17 cellular contexts compared by ENCODE assay signal in the genomic region with DNA sequence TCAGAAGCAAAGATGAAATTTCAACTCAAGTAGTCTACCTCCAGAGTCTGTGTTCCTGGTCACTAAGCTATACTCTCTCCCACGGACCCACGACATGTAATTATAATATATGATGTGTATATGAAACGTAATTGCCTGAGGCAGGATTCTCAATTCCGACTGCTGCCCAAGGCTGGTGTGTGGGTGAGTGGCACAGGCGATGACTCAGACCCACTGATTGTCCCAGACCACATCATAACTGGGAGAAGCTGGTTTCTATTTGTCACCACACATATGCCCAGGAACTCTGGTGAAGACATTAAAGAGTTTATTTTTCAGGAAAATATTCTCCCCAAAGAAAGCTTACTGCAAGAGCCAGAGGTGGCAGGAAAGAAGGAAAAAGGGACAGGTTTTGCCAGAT.
A peak's percentile ranks its signal among the peaks of the same experiment; 100 is the strongest.
DNase-seq lines count a peak whose midpoint lies in the region; ATAC-seq and TF ChIP-seq lines count a peak whose summit lies in the region.
"Had no signal": no experiment of that assay in that cellular context is flagged by ENCODE, and none has a peak within 500 bp of the region (broad histone marks: within the 10 kb centered on the region; RNA-seq: fewer than 3 reads in every experiment).

No MANE protein-coding gene starts in this region.

- DNase-seq in EH (ENCODE audit: low read depth) (peak; percentile 80), MV-4-11 (lab: John Stamatoyannopoulos, UW) (peak; percentile 41), astrocyte of the spinal cord (ENCODE audit: low read depth, low spot score) (peak; percentile 23), natural killer cell (no peak), KG1 (lab: John Stamatoyannopoulos, UW) (no peak), middle frontal gyrus (ENCODE audit: extremely low spot score, low spot score) (no peak), GM23338 (ENCODE audit: low spot score) (no peak)
- DNase-seq: activated CD4-positive, alpha-beta memory T cell treated with anti-CD3 and anti-CD28 coated beads, Interleukin-2, amount 10 ng/mL, durations not matched to agents 7 days and 5 days; activated naive CD4-positive, alpha-beta T cell treated with anti-CD3 and anti-CD28 coated beads, Interleukin-2, amount 50 U/mL, for 16 hours; DMS 273 treated with DMSO at 0.1 percent for 48 hours; NCI-H1930; stimulated activated CD4-positive, alpha-beta T cell treated with anti-CD3 and anti-CD28 coated beads, Interleukin-2, amount 100 ng/mL, for 48 hours; T-helper 2 cell had no signal

- H3K36me3 ChIP-seq in GM23338 (ENCODE audit: insufficient read depth): no peaks in the 10 kb centered on the region

- no peak for ATAC-seq in natural killer cell
- no peak for ATAC-seq in GM19324 (IDR thresholded peaks at IDR 0.05; ENCODE audit: low FRiP score, unreplicated experiment)
- no peak for ATAC-seq in GM23338

- H2AFZ ChIP-seq in GM23338: no peak overlapping the region
- H2AFZ ChIP-seq: hepatocyte had no signal

- H3K9me2 ChIP-seq in GM23338 (ENCODE audit: insufficient read depth): no peaks in the 10 kb centered on the region

- intact Hi-C loops in natural killer cell (cut with micrococcal nuclease): loop anchor here (5.0 kb wide), 1 partner anchor 49 kb away; no protein-coding TSS in a partner anchor

- no peaks in the 10 kb centered on the region for H3K79me2 ChIP-seq in GM23338 (replicated peaks; ENCODE audit: insufficient read depth)
- H3K79me2 ChIP-seq: hepatocyte had no signal

- H3F3A ChIP-seq in GM23338 (replicated peaks; ENCODE audit: low read depth): no peaks in the 10 kb centered on the region

- H3K36me3 Mint-ChIP-seq in natural killer cell (no peaks in the 10 kb centered on the region), GM23338 (ENCODE audit: low read depth) (no peaks in the 10 kb centered on the region)

- H3K27ac Mint-ChIP-seq in natural killer cell (peak overlapping the region; percentile 43 to 61), GM23338 (no peak overlapping the region)
- H3K27ac Mint-ChIP-seq: activated CD4-positive, alpha-beta memory T cell treated with anti-CD3 and anti-CD28 coated beads, Interleukin-2, amount 10 ng/mL, durations not matched to agents 7 days and 5 days; progenitor cell of endocrine pancreas; stimulated activated naive CD8-positive, alpha-beta T cell treated with anti-CD3 and anti-CD28 coated beads, Interleukin-15, Interleukin-2, amounts not matched to agents 100 ng/mL and 50 ng/mL, for 24 hours had no signal

- H3K4me3 ChIP-seq in astrocyte of the spinal cord (ENCODE audit: low read depth, low read length): no peak overlapping the region
- H3K4me3 ChIP-seq in GM23338: no peak overlapping the region
- H3K4me3 ChIP-seq: hepatocyte had no signal

- H3K4me1 ChIP-seq in GM23338 (ENCODE audit: insufficient read depth): no peaks in the 10 kb centered on the region

- H3K9me3 Mint-ChIP-seq in natural killer cell (no peaks in the 10 kb centered on the region), GM23338 (no peaks in the 10 kb centered on the region)
- H3K9me3 Mint-ChIP-seq: stimulated activated naive CD8-positive, alpha-beta T cell treated with anti-CD3 and anti-CD28 coated beads, Interleukin-15, Interleukin-2, amounts not matched to agents 100 ng/mL and 50 ng/mL, for 24 hours had no signal

- H3K27me3 Mint-ChIP-seq in natural killer cell (ENCODE audit: low read depth in 2 of 2): no peaks in the 10 kb centered on the region
- H3K27me3 Mint-ChIP-seq in GM23338 (ENCODE audit: insufficient read depth, low read depth, poor library complexity): no peaks in the 10 kb centered on the region
- H3K27me3 Mint-ChIP-seq: progenitor cell of endocrine pancreas; stimulated activated naive CD8-positive, alpha-beta T cell treated with anti-CD3 and anti-CD28 coated beads, Interleukin-15, Interleukin-2, amounts not matched to agents 100 ng/mL and 50 ng/mL, for 24 hours had no signal

- H3K4me3 Mint-ChIP-seq in natural killer cell (no peak overlapping the region), GM23338 (no peak overlapping the region)
- H3K4me3 Mint-ChIP-seq: activated CD4-positive, alpha-beta memory T cell treated with anti-CD3 and anti-CD28 coated beads, Interleukin-2, amount 10 ng/mL, durations not matched to agents 7 days and 5 days; stimulated activated naive CD8-positive, alpha-beta T cell treated with anti-CD3 and anti-CD28 coated beads, Interleukin-15, Interleukin-2, amounts not matched to agents 100 ng/mL and 50 ng/mL, for 24 hours had no signal

- no peaks in the 10 kb centered on the region for H3K27me3 ChIP-seq in GM23338 (ENCODE audit: insufficient read depth)
- H3K27me3 ChIP-seq: hepatocyte had no signal

- no peaks in the 10 kb centered on the region; the same call in none of the 2 replicates for H4K20me1 ChIP-seq in GM23338 (replicated peaks; ENCODE audit: insufficient read depth)

- TF ChIP-seq CTCF in astrocyte of the spinal cord (IDR thresholded peaks at IDR 0.05; ENCODE audit: low read depth, low read length) (no peak), natural killer cell (IDR thresholded peaks at IDR 0.05) (no peak), GM23338 (conservative IDR thresholded peaks at IDR 0.05; ENCODE audit: low read depth in 2 of 2) (no peak)

- no peak overlapping the region for H3K4me2 ChIP-seq in GM23338
- H3K4me2 ChIP-seq: hepatocyte had no signal

- in situ Hi-C loops in astrocyte of the spinal cord (cut with HindIII; ENCODE audit: low sequenced_read_pairs): no loop called here

- peaks cover 75 to 76% of the 10 kb centered on the region in 2 donors for H3K4me1 Mint-ChIP-seq in natural killer cell
- H3K4me1 Mint-ChIP-seq in GM23338: no peaks in the 10 kb centered on the region; the same call in 2 of the 3 replicates

- no peak overlapping the region for H3K27ac ChIP-seq in GM23338 (ENCODE audit: low read depth)
- H3K27ac ChIP-seq: hepatocyte had no signal

TF ChIP-seq in GM23338, 12 proteins besides CTCF, POLR2A, EP300 and RAD21 (continues in another document):
- no peak for TF ChIP-seq ZNF331 (CRISPR knock-in tag; IDR thresholded peaks at IDR 0.05; ENCODE audit: low read depth)
- no peak for TF ChIP-seq POLR2AphosphoS5 (IDR thresholded peaks at IDR 0.05; ENCODE audit: low read depth)
- TF ChIP-seq, protein P1, sequence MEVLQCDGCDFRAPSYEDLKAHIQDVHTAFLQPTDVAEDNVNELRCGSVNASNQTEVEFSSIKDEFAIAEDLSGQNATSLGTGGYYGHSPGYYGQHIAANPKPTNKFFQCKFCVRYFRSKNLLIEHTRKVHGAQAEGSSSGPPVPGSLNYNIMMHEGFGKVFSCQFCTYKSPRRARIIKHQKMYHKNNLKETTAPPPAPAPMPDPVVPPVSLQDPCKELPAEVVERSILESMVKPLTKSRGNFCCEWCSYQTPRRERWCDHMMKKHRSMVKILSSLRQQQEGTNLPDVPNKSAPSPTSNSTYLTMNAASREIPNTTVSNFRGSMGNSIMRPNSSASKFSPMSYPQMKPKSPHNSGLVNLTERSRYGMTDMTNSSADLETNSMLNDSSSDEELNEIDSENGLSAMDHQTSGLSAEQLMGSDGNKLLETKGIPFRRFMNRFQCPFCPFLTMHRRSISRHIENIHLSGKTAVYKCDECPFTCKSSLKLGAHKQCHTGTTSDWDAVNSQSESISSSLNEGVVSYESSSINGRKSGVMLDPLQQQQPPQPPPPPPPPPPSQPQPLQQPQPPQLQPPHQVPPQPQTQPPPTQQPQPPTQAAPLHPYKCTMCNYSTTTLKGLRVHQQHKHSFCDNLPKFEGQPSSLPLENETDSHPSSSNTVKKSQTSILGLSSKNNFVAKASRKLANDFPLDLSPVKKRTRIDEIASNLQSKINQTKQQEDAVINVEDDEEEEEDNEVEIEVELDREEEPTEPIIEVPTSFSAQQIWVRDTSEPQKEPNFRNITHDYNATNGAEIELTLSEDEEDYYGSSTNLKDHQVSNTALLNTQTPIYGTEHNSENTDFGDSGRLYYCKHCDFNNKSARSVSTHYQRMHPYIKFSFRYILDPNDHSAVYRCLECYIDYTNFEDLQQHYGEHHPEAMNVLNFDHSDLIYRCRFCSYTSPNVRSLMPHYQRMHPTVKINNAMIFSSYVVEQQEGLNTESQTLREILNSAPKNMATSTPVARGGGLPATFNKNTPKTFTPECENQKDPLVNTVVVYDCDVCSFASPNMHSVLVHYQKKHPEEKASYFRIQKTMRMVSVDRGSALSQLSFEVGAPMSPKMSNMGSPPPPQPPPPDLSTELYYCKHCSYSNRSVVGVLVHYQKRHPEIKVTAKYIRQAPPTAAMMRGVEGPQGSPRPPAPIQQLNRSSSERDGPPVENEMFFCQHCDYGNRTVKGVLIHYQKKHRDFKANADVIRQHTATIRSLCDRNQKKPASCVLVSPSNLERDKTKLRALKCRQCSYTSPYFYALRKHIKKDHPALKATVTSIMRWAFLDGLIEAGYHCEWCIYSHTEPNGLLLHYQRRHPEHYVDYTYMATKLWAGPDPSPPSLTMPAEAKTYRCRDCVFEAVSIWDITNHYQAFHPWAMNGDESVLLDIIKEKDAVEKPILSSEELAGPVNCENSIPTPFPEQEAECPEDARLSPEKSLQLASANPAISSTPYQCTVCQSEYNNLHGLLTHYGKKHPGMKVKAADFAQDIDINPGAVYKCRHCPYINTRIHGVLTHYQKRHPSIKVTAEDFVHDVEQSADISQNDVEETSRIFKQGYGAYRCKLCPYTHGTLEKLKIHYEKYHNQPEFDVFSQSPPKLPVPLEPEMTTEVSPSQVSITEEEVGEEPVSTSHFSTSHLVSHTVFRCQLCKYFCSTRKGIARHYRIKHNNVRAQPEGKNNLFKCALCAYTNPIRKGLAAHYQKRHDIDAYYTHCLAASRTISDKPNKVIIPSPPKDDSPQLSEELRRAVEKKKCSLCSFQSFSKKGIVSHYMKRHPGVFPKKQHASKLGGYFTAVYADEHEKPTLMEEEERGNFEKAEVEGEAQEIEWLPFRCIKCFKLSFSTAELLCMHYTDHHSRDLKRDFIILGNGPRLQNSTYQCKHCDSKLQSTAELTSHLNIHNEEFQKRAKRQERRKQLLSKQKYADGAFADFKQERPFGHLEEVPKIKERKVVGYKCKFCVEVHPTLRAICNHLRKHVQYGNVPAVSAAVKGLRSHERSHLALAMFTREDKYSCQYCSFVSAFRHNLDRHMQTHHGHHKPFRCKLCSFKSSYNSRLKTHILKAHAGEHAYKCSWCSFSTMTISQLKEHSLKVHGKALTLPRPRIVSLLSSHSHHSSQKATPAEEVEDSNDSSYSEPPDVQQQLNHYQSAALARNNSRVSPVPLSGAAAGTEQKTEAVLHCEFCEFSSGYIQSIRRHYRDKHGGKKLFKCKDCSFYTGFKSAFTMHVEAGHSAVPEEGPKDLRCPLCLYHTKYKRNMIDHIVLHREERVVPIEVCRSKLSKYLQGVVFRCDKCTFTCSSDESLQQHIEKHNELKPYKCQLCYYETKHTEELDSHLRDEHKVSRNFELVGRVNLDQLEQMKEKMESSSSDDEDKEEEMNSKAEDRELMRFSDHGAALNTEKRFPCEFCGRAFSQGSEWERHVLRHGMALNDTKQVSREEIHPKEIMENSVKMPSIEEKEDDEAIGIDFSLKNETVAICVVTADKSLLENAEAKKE (CRISPR knock-in tag; IDR thresholded peaks at IDR 0.05): no peak
- no peak for TF ChIP-seq JUNB (IDR thresholded peaks at IDR 0.05; ENCODE audit: unreplicated experiment)
- no peak for TF ChIP-seq STAT1 (IDR thresholded peaks at IDR 0.05; ENCODE audit: unreplicated experiment)

Comparison
In these comparisons a context has a peak if more than half of its experiments do, and no peak if none do; other contexts are left out.
1. DNase-seq: peak in EH (single experiment), MV-4-11 (single experiment) and astrocyte of the spinal cord (single experiment); none in natural killer cell (single experiment), KG1 (single experiment), middle frontal gyrus (single experiment) and GM23338 (single experiment).